Comparison of ENCODE assay signal across 2 cellular contexts in genomic region chr10:33187427-33187999, GRCh38.
TF ChIP-seq lines count a peak whose summit lies in the region.

No MANE protein-coding gene starts in this region.

TF ChIP-seq in IMR-90, 13 proteins besides CTCF, POLR2A, EP300 and RAD21 (continued from another document):
- TF ChIP-seq SMC3 (IDR thresholded peaks at IDR 0.05; ENCODE audit: low read depth, low read length) (no peak), MAZ (IDR thresholded peaks at IDR 0.05; ENCODE audit: borderline replicate concordance, low read depth, low read length) (no peak), ELK1 (IDR thresholded peaks at IDR 0.05; ENCODE audit: borderline replicate concordance, low read depth, low read length) (no peak)

TF ChIP-seq in WTC11, 78 proteins besides CTCF, POLR2A, EP300 and RAD21:
- TF ChIP-seq NR3C1 (CRISPR knock-in tag; conservative IDR thresholded peaks at IDR 0.05; ENCODE audit: low read depth) (no peak), FOXK1 (CRISPR knock-in tag; IDR thresholded peaks at IDR 0.05) (0 out of 2 replicates have a peak, but pooled peaks have one; percentile 32), TEAD1 (CRISPR knock-in tag; IDR thresholded peaks at IDR 0.05) (peak; percentile 19; the same call in 1 of the 2 replicates), MAX (CRISPR knock-in tag; IDR thresholded peaks at IDR 0.05) (peak; percentile 35; the same call in 1 of the 2 replicates), MYBL2 (CRISPR knock-in tag; IDR thresholded peaks at IDR 0.05) (no peak), HMGXB4 (CRISPR knock-in tag; IDR thresholded peaks at IDR 0.05) (no peak), USF2 (CRISPR knock-in tag; IDR thresholded peaks at IDR 0.05) (peak; percentile 27; the same call in 1 of the 2 replicates), IRF1 (CRISPR knock-in tag; IDR thresholded peaks at IDR 0.05) (no peak)
